1 cellular context compared by ENCODE assay signal in the genomic region with DNA sequence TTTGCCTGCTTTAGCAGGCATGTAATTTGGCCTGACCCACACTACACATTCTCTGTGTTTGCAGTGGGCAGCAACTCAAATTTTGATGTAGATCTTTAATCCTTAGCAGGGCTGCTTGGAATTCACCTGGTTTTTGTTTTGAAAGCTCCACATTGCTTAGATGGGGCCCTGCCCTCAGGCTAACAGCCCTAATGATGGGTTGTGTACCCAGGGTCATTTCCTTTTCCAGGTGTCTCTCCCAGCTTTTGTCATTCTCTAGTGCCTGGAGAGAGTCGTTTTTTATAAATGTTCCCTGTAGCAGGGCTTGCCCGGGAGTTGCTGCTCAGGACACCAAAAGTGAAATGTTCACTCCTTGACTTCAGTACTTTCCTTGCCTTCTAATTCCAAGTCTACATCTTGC.
TF ChIP-seq lines count a peak whose summit lies in the region.

No MANE protein-coding gene starts in this region.

TF ChIP-seq in IMR-90, 13 proteins besides CTCF, POLR2A, EP300 and RAD21 (continued from another document):
- TF ChIP-seq, protein P1, sequence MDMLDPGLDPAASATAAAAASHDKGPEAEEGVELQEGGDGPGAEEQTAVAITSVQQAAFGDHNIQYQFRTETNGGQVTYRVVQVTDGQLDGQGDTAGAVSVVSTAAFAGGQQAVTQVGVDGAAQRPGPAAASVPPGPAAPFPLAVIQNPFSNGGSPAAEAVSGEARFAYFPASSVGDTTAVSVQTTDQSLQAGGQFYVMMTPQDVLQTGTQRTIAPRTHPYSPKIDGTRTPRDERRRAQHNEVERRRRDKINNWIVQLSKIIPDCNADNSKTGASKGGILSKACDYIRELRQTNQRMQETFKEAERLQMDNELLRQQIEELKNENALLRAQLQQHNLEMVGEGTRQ (IDR thresholded peaks at IDR 0.05; ENCODE audit: low read depth, low read length), result no peak
- TF ChIP-seq SMC3 (IDR thresholded peaks at IDR 0.05; ENCODE audit: low read depth, low read length) (no peak), MXI1 (IDR thresholded peaks at IDR 0.05; ENCODE audit: borderline replicate concordance, low read depth, low read length) (no peak), BHLHE40 (IDR thresholded peaks at IDR 0.05; ENCODE audit: low read depth, low read length) (no peak), NFE2L2 (IDR thresholded peaks at IDR 0.05; ENCODE audit: low read depth, low read length) (no peak), CEBPB (IDR thresholded peaks at IDR 0.05; ENCODE audit: low read depth, low read length) (no peak), RFX5 (IDR thresholded peaks at IDR 0.05; ENCODE audit: low read depth, low read length) (no peak), CHD1 (IDR thresholded peaks at IDR 0.05; ENCODE audit: low read depth, low read length) (no peak), RCOR1 (IDR thresholded peaks at IDR 0.05; ENCODE audit: insufficient replicate concordance, low read length) (no peak), FOS (IDR thresholded peaks at IDR 0.05; ENCODE audit: low read depth, low read length) (no peak), MAFK (IDR thresholded peaks at IDR 0.05; ENCODE audit: low read depth, low read length) (no peak)
- TF ChIP-seq, protein P2, sequence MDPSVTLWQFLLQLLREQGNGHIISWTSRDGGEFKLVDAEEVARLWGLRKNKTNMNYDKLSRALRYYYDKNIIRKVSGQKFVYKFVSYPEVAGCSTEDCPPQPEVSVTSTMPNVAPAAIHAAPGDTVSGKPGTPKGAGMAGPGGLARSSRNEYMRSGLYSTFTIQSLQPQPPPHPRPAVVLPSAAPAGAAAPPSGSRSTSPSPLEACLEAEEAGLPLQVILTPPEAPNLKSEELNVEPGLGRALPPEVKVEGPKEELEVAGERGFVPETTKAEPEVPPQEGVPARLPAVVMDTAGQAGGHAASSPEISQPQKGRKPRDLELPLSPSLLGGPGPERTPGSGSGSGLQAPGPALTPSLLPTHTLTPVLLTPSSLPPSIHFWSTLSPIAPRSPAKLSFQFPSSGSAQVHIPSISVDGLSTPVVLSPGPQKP (IDR thresholded peaks at IDR 0.05; ENCODE audit: borderline replicate concordance, low read depth, low read length), result no peak
TF ChIP-seq in IMR-90: peak in this region for 0.
